ENCODE assay signal across 9 cellular contexts in the genomic region with DNA sequence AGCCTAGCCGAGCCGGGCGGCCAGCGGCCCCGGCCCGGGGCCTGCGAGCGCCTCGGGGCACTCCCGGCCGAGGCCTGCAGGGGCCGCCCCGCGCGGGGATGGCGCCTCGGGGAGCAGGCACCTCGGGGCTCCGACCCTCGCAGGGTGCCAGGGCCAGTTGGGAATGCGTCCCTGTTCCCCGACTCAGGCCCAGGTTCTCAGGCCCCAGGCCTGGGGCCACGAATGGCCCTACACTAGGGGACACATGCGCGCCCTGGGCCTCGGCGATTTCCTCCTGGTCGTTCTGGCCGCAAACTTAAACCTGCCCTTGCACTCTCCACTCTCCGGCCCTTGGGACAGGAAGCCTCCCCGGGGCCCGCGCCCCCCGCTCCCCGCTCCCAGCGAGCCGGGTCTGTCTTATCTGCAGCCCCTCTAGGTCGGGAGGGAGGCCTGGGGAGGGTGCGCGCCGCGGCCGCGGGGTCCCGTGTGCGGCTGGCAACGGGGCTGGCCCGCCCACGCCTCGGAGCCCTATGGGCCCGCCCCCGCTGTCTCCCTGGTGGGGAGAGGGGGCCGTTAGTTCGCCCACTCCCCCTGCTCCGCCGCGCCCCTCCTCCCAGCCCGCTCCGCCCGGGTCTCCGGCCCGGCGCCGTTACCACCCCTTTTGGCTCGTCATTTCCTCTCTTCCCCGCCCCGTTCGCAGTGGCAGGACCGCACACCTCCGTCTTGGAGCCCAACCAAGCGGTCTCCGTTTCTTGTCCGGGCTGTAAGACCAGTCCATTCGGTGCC. TPM values are rescaled to one million over a fixed set of nuclear protein-coding genes. Genes with fewer than 3 reads are reported as not detected.
DNase-seq lines count a peak whose midpoint lies in the region; ATAC-seq and TF ChIP-seq lines count a peak whose summit lies in the region.
"Had no signal": no experiment of that assay in that cellular context is flagged by ENCODE, and none has a peak within 500 bp of the region (broad histone marks: within the 10 kb centered on the region; RNA-seq: fewer than 3 reads in every experiment).

No MANE protein-coding gene starts in this region.

- H3K4me3 ChIP-seq in HUES48 (ENCODE audit: low read depth, low read length): peak overlapping the region; percentile 86
- peak overlapping the region; percentile 97 for H3K4me3 ChIP-seq in OCI-LY1 (ENCODE audit: low read depth, low read length, poor library complexity, severe bottlenecking)

- peak; percentile 76 for DNase-seq in COLO668 (lab: John Stamatoyannopoulos, UW; ENCODE audit: unreplicated experiment)
- DNase-seq in activated T-cell treated with anti-CD3 and anti-CD28 coated beads for 24 hours (ENCODE audit: low read depth): peak; percentile 72
- peak; percentile 65 for DNase-seq in epidermal melanocyte (ENCODE audit: insufficient read length, low spot score)
- peak; percentile 84 for DNase-seq in mucosa of gallbladder (ENCODE audit: low spot score)
- DNase-seq in stimulated activated CD8-positive, alpha-beta memory T cell treated with anti-CD3 and anti-CD28 coated beads, Interleukin-4, amount 100 ng/mL, for 1 hour (ENCODE audit: low read depth in 2 of 2, low spot score in 1 of 2): peak; percentile 55 to 65

- no peak overlapping the region for H2AFZ ChIP-seq in OCI-LY1 (ENCODE audit: low read length)

- H3K4me2 ChIP-seq in OCI-LY1 (ENCODE audit: low read length): peak overlapping the region; percentile 90

- H3K9me3 ChIP-seq in HUES48 (ENCODE audit: control insufficient read depth, insufficient read depth, low read length) (no peaks in the 10 kb centered on the region), OCI-LY1 (ENCODE audit: low read length) (no peaks in the 10 kb centered on the region)

- peak overlapping the region; percentile 92 for H3K9ac ChIP-seq in HUES48 (ENCODE audit: low read depth, low read length)
- peak overlapping the region; percentile 97 for H3K9ac ChIP-seq in OCI-LY1 (ENCODE audit: low read length)

- TF ChIP-seq CTCF in OCI-LY1 (IDR thresholded peaks at IDR 0.05; ENCODE audit: low read length): no peak

- peaks cover 52% of the 10 kb centered on the region for H3K79me2 ChIP-seq in OCI-LY1 (ENCODE audit: insufficient read depth, low read length)

- peaks cover 29% of the 10 kb centered on the region for H3K36me3 ChIP-seq in HUES48 (ENCODE audit: control insufficient read depth, insufficient read depth, low read length)
- peaks cover 9% of the 10 kb centered on the region; the same call in 1 of the 2 replicates for H3K36me3 ChIP-seq in OCI-LY1 (ENCODE audit: insufficient read depth, low read length)

- H3K4me1 ChIP-seq in HUES48 (ENCODE audit: control insufficient read depth, insufficient read depth, low read length) (peaks cover 31% of the 10 kb centered on the region), OCI-LY1 (ENCODE audit: insufficient read depth, low read length, severe bottlenecking) (peaks cover 55% of the 10 kb centered on the region)

- H3K9me2 ChIP-seq in OCI-LY1 (ENCODE audit: low read depth, low read length): no peaks in the 10 kb centered on the region

- 0 out of 2 replicates have a peak, but pooled peaks cover 2% of the 10 kb centered on the region for H4K20me1 ChIP-seq in OCI-LY1 (ENCODE audit: insufficient read depth, low read length)

- H3K27ac ChIP-seq in HUES48 (ENCODE audit: low read depth, low read length): peak overlapping the region; percentile 99
- H3K27ac ChIP-seq in OCI-LY1 (ENCODE audit: low read depth, low read length, poor library complexity, severe bottlenecking): peak overlapping the region; percentile 91

- no peaks in the 10 kb centered on the region for H3F3A ChIP-seq in OCI-LY1 (ENCODE audit: insufficient read depth, low read length)

- peak; percentile 21 for ATAC-seq in GM19467 (IDR thresholded peaks at IDR 0.05; ENCODE audit: unreplicated experiment)

- no peaks in the 10 kb centered on the region for H3K27me3 ChIP-seq in HUES48 (ENCODE audit: control insufficient read depth, insufficient read depth, low read length)
- no peaks in the 10 kb centered on the region for H3K27me3 ChIP-seq in OCI-LY1 (ENCODE audit: insufficient read depth, low read length)

RNA-seq across cellular contexts. Expression of gene NFYA, which starts 0.6 kb away (rescaled TPM):
- total RNA-seq in mucosa of gallbladder: 24.8 TPM

RNA-seq across cellular contexts. Expression of gene OARD1, which starts 1.2 kb away (rescaled TPM):
- total RNA-seq in mucosa of gallbladder: 36.3 TPM

RNA-seq across cellular contexts. Expression of gene APOBEC2, which starts 20.4 kb away (rescaled TPM):
- not detected for total RNA-seq in mucosa of gallbladder
- total RNA-seq: subcutaneous adipose tissue had no signal

RNA-seq across cellular contexts. Expression of gene TSPO2, which starts 31.1 kb away (rescaled TPM):
- total RNA-seq in mucosa of gallbladder: 1.0 TPM
- total RNA-seq: subcutaneous adipose tissue had no signal

RNA-seq across cellular contexts. Expression of gene UNC5CL, which starts 34.4 kb away (rescaled TPM):
- total RNA-seq in mucosa of gallbladder: 26.4 TPM

Comparison
In these comparisons a context has a peak if more than half of its experiments do, and no peak if none do; other contexts are left out.
1. Peak in every context shown above with its lines: DNase-seq, ATAC-seq, H3K4me3 ChIP-seq and H3K27ac ChIP-seq.